ENCODE assay signal across 1 cellular context in the genomic region with DNA sequence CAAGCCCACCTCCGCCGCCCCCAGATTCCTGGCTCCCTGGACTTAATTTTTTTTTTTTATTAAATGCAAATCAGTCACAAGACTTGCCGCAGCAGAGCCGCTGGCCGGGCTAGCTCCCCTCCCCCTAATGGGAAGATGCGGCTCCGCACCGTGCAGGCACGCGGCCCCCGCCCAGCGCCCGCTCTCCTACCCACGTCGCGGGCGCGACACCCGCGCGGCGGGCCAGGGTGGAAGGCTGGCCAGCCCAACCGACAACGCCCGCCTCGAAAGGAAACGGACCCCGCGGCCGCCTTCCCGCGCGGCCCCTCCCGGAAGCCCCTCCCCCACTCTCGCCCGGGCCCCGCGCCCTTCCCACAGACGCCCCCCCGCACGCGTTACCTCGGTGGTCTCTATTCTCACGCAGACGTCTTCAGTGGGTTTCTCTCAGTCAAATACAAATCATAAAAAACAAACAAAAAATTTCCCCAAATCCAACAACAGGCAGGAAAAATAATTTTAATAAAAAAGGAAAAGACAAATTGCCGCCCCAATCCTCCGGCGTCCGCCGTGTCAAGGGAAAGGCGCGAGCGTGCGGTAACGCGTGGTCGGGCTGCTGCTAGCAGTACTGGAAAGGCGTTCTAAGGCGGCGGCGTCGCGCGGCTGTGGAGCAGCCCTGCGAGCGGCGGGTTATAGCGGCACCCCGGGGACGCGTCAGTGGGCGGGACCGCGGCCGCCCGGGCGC.
TF ChIP-seq lines count a peak whose summit lies in the region.

Gene SLC38A2, minus strand, starts transcription at position 643 of the 721 bp plus-strand sequence. CDS start 1,480 bp downstream, outside the sequence.

TF ChIP-seq in K562, 482 proteins besides CTCF, POLR2A, EP300 and RAD21 (continued from another document and continues in another):
- no peak for TF ChIP-seq SMC3 (conservative IDR thresholded peaks at IDR 0.05; ENCODE audit: insufficient read depth, low read depth, low read length)
- no peak for TF ChIP-seq ZEB2 (IDR thresholded peaks at IDR 0.05)
- no peak; the same call in 1 of the 2 replicates for TF ChIP-seq THRAP3 (IDR thresholded peaks at IDR 0.05; ENCODE audit: borderline replicate concordance)
- 0 out of 2 replicates have a peak, but pooled peaks have one; percentile 53 for TF ChIP-seq LARP7 (IDR thresholded peaks at IDR 0.05)
- TF ChIP-seq ZNF23 (CRISPR knock-in tag; IDR thresholded peaks at IDR 0.05), result no peak
- no peak for TF ChIP-seq HDAC2 (IDR thresholded peaks at IDR 0.05)
- TF ChIP-seq MLX (CRISPR knock-in tag; conservative IDR thresholded peaks at IDR 0.05), result no peak
- TF ChIP-seq HCFC1 (IDR thresholded peaks at IDR 0.05; ENCODE audit: low read depth, low read length), result peak; percentile 59; the same call in 1 of the 2 replicates
- TF ChIP-seq MCM2 (IDR thresholded peaks at IDR 0.05; ENCODE audit: low read depth), result no peak
- no peak for TF ChIP-seq NFIX (CRISPR knock-in tag; IDR thresholded peaks at IDR 0.05; ENCODE audit: low read depth)
- TF ChIP-seq NONO (IDR thresholded peaks at IDR 0.05; ENCODE audit: low read depth in 2 of 2, low read length in 1 of 2), result peak; percentile 46 to 80; a peak in 3 of 4 replicates
- TF ChIP-seq NFATC3 (IDR thresholded peaks at IDR 0.05), result no peak
- TF ChIP-seq EGR1 (conservative IDR thresholded peaks at IDR 0.05), result peak; percentile 28
- TF ChIP-seq ZNF778 (CRISPR knock-in tag; IDR thresholded peaks at IDR 0.05), result no peak
- TF ChIP-seq U2AF2 (optimal IDR thresholded peaks at IDR 0.05; ENCODE audit: low read depth, low read length), result no peak
- TF ChIP-seq SMARCC2 (IDR thresholded peaks at IDR 0.05; ENCODE audit: low read depth), result no peak
- peak; percentile 99 for TF ChIP-seq POLR2AphosphoS5 (IDR thresholded peaks at IDR 0.05; ENCODE audit: control insufficient read depth, insufficient read depth, low read depth, low read length)
- TF ChIP-seq STAG1 (CRISPR knock-in tag; IDR thresholded peaks at IDR 0.05; ENCODE audit: borderline replicate concordance), result 0 out of 2 replicates have a peak, but pooled peaks have one; percentile 29
- TF ChIP-seq SMAD3 (CRISPR knock-in tag; conservative IDR thresholded peaks at IDR 0.05), result peak; percentile 53; the same call in 1 of the 2 replicates
- TF ChIP-seq POLR3G (IDR thresholded peaks at IDR 0.05; ENCODE audit: extremely low read depth, insufficient read length, insufficient replicate concordance), result no peak
- no peak for TF ChIP-seq XRCC4 (IDR thresholded peaks at IDR 0.05; ENCODE audit: extremely low read depth, insufficient read depth, insufficient read length)
- peak; percentile 59 for TF ChIP-seq U2AF1 (optimal IDR thresholded peaks at IDR 0.05; ENCODE audit: low read depth, low read length)
- no peak for TF ChIP-seq MTF1 (CRISPR knock-in tag; IDR thresholded peaks at IDR 0.05; ENCODE audit: borderline replicate concordance)
- TF ChIP-seq ZNF764 (CRISPR knock-in tag; IDR thresholded peaks at IDR 0.05; ENCODE audit: low read depth), result no peak
- no peak for TF ChIP-seq ZNF395 (CRISPR knock-in tag; IDR thresholded peaks at IDR 0.05)
- peak; percentile 89; the same call in 1 of the 2 replicates for TF ChIP-seq NBN (IDR thresholded peaks at IDR 0.05; ENCODE audit: low read depth)
- no peak for TF ChIP-seq RBM15 (IDR thresholded peaks at IDR 0.05; ENCODE audit: insufficient read depth, low read length)
- TF ChIP-seq POLR2AphosphoS2 (IDR thresholded peaks at IDR 0.05; ENCODE audit: low read length), result peak; percentile 91
- TF ChIP-seq ZC3H11A (IDR thresholded peaks at IDR 0.05; ENCODE audit: low read depth, low read length), result 0 out of 2 replicates have a peak, but pooled peaks have one; percentile 42
- TF ChIP-seq TRIM24 (IDR thresholded peaks at IDR 0.05), result peak in 1 of 2 experiments; percentile 50; a peak in 2 of 4 replicates
- TF ChIP-seq RHOXF2B (CRISPR knock-in tag; conservative IDR thresholded peaks at IDR 0.05), result no peak
- TF ChIP-seq DIDO1 (tag; IDR thresholded peaks at IDR 0.05; ENCODE audit: low read depth), result no peak
- no peak for TF ChIP-seq PREB (CRISPR knock-in tag; IDR thresholded peaks at IDR 0.05)
- TF ChIP-seq, protein P1, sequence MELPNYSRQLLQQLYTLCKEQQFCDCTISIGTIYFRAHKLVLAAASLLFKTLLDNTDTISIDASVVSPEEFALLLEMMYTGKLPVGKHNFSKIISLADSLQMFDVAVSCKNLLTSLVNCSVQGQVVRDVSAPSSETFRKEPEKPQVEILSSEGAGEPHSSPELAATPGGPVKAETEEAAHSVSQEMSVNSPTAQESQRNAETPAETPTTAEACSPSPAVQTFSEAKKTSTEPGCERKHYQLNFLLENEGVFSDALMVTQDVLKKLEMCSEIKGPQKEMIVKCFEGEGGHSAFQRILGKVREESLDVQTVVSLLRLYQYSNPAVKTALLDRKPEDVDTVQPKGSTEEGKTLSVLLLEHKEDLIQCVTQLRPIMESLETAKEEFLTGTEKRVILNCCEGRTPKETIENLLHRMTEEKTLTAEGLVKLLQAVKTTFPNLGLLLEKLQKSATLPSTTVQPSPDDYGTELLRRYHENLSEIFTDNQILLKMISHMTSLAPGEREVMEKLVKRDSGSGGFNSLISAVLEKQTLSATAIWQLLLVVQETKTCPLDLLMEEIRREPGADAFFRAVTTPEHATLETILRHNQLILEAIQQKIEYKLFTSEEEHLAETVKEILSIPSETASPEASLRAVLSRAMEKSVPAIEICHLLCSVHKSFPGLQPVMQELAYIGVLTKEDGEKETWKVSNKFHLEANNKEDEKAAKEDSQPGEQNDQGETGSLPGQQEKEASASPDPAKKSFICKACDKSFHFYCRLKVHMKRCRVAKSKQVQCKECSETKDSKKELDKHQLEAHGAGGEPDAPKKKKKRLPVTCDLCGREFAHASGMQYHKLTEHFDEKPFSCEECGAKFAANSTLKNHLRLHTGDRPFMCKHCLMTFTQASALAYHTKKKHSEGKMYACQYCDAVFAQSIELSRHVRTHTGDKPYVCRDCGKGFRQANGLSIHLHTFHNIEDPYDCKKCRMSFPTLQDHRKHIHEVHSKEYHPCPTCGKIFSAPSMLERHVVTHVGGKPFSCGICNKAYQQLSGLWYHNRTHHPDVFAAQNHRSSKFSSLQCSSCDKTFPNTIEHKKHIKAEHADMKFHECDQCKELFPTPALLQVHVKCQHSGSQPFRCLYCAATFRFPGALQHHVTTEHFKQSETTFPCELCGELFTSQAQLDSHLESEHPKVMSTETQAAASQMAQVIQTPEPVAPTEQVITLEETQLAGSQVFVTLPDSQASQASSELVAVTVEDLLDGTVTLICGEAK (IDR thresholded peaks at IDR 0.05), result peak; percentile 47
- TF ChIP-seq, protein P1 (CRISPR knock-in tag; IDR thresholded peaks at IDR 0.05), result no peak
- no peak for TF ChIP-seq CCAR2 (IDR thresholded peaks at IDR 0.05; ENCODE audit: low read depth, low read length)
- no peak for TF ChIP-seq ZNF232 (CRISPR knock-in tag; IDR thresholded peaks at IDR 0.05)
- no peak for TF ChIP-seq NUFIP1 (IDR thresholded peaks at IDR 0.05; ENCODE audit: partially characterized antibody)
- peak; percentile 89 for TF ChIP-seq TAF7 (tag; IDR thresholded peaks at IDR 0.05)
- no peak for TF ChIP-seq SETDB1 (IDR thresholded peaks at IDR 0.05; ENCODE audit: low read length)
- no peak for TF ChIP-seq KLF10 (CRISPR knock-in tag; IDR thresholded peaks at IDR 0.05)
- no peak for TF ChIP-seq EZH2 (IDR thresholded peaks at IDR 0.05; ENCODE audit: borderline replicate concordance, low read depth, low read length)
- TF ChIP-seq, protein P2, sequence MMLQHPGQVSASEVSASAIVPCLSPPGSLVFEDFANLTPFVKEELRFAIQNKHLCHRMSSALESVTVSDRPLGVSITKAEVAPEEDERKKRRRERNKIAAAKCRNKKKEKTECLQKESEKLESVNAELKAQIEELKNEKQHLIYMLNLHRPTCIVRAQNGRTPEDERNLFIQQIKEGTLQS (IDR thresholded peaks at IDR 0.05), result no peak; the same call in 1 of the 2 replicates
- TF ChIP-seq, protein P2 (CRISPR knock-in tag; conservative IDR thresholded peaks at IDR 0.05), result no peak; the same call in 1 of the 2 replicates
- TF ChIP-seq ESRRB (CRISPR knock-in tag; IDR thresholded peaks at IDR 0.05; ENCODE audit: borderline replicate concordance), result no peak
- no peak for TF ChIP-seq ZBTB5 (IDR thresholded peaks at IDR 0.05)
- no peak for TF ChIP-seq HSF4 (CRISPR knock-in tag; IDR thresholded peaks at IDR 0.05; ENCODE audit: borderline replicate concordance)
- peak; percentile 45 for TF ChIP-seq SP1 (CRISPR knock-in tag; IDR thresholded peaks at IDR 0.05)
- TF ChIP-seq E2F3 (CRISPR knock-in tag; IDR thresholded peaks at IDR 0.05), result no peak
- TF ChIP-seq MCM3 (IDR thresholded peaks at IDR 0.05), result no peak
- TF ChIP-seq ZNF384 (IDR thresholded peaks at IDR 0.05; ENCODE audit: low read depth, low read length), result no peak
- peak; percentile 85 for TF ChIP-seq PML (IDR thresholded peaks at IDR 0.05; ENCODE audit: low read length)
- TF ChIP-seq HNRNPK (IDR thresholded peaks at IDR 0.05; ENCODE audit: low read depth, low read length, poor library complexity, severe bottlenecking), result no peak
